In genomic region chr3:15860014-15860934, GRCh38 we compare ENCODE assay signal across 8 cellular contexts.
DNase-seq lines count a peak whose midpoint lies in the region; ATAC-seq and TF ChIP-seq lines count a peak whose summit lies in the region.

No MANE protein-coding gene starts in this region.

- H3K4me1 ChIP-seq in liver (ENCODE audit: control insufficient read depth in 4 of 4, insufficient read depth in 4 of 4, low read length in 3 of 4) = peaks cover 6 to 26% (median 11%) of the 10 kb centered on the region in 4 donors

- DNase-seq in activated CD8-positive, alpha-beta memory T cell treated with anti-CD3 and anti-CD28 coated beads for 24 hours = peak; percentile 81
- no peak for DNase-seq in activated CD8-positive, alpha-beta memory T cell treated with anti-CD3 and anti-CD28 coated beads, Interleukin-2, amount 50 U/mL, for 4 hours
- peak; percentile 66 for DNase-seq in HEK293T (ENCODE audit: extremely low spot score)
- peak; percentile 57 for DNase-seq in M059J (ENCODE audit: low read depth)
- no peak for DNase-seq in T-helper 17 cell
- DNase-seq in dedifferentiated amniotic fluid mesenchymal stem cell (ENCODE audit: extremely low spot score) = peak; percentile 42
- peak; percentile 13 for DNase-seq in stimulated activated CD4-positive, alpha-beta T cell treated with anti-CD3 and anti-CD28 coated beads, Interleukin-4, amount 100 ng/mL, for 24 hours

- TF ChIP-seq CTCF in liver (IDR thresholded peaks at IDR 0.05; ENCODE audit: low read depth, low read length, missing input control) = no peak

- WGBS in liver = 2% methylated on average over 55 of the region's 55 CpGs

- peaks cover 23% of the 10 kb centered on the region for H3K4me1 Mint-ChIP-seq in T-helper 17 cell

- peaks cover 4% of the 10 kb centered on the region for H3K36me3 Mint-ChIP-seq in T-helper 17 cell (ENCODE audit: low read depth)

- H3K4me3 Mint-ChIP-seq in T-helper 17 cell = peak overlapping the region; percentile 98

- peak overlapping the region in 1 of 2 donors; percentile 60 for H3K9ac ChIP-seq in liver (ENCODE audit: low read depth in 1 of 2, low read length in 2 of 2)

- CTCF ChIA-PET in HEK293T (lab: Yijun Ruan, JAX) = no interaction called here

- ATAC-seq in T-helper 17 cell = peak; percentile 59

- no peaks in the 10 kb centered on the region for H3K36me3 ChIP-seq in liver (ENCODE audit: control insufficient read depth in 4 of 4, insufficient read depth in 3 of 4, low read depth in 1 of 4, low read length in 3 of 4)

- TF ChIP-seq RAD21 in liver (IDR thresholded peaks at IDR 0.05) = no peak

- H3K9me3 ChIP-seq in T-helper 17 cell (ENCODE audit: control insufficient read depth, low read length, poor library complexity, severe bottlenecking) (no peaks in the 10 kb centered on the region), liver (ENCODE audit: control insufficient read depth in 4 of 4, low read length in 3 of 4) (no peaks in the 10 kb centered on the region)

- peak overlapping the region; percentile 90 to 92 for H3K27ac ChIP-seq in liver (ENCODE audit: low read depth in 1 of 2, low read length in 2 of 2)

- H3K4me3 ChIP-seq in liver (ENCODE audit: low read depth in 1 of 3, low read length in 3 of 3) = peak overlapping the region; percentile 80 to 98 (median 90)

- no peaks in the 10 kb centered on the region for H3K27me3 ChIP-seq in liver (ENCODE audit: control insufficient read depth in 4 of 4, insufficient read depth in 4 of 4, low read length in 3 of 4)

- peak overlapping the region; percentile 79 for H3K27ac Mint-ChIP-seq in T-helper 17 cell

- no peaks in the 10 kb centered on the region for H3K27me3 Mint-ChIP-seq in T-helper 17 cell

- POLR2A ChIA-PET in HEK293T (lab: Yijun Ruan, JAX) = interaction anchor here (0.6 kb wide), 1 partner anchor 156 kb away, joined by 3 read pairs; no protein-coding TSS in a partner anchor

TF ChIP-seq in HEK293T, 16 proteins besides CTCF, POLR2A, EP300 and RAD21:
- TF ChIP-seq FOXM1 (IDR thresholded peaks at IDR 0.05; ENCODE audit: borderline replicate concordance) (peak; percentile 19; the same call in 1 of the 2 replicates), CTBP1 (IDR thresholded peaks at IDR 0.05; ENCODE audit: borderline replicate concordance) (no peak), SP1 (IDR thresholded peaks at IDR 0.05) (no peak), ARNT (IDR thresholded peaks at IDR 0.05) (no peak), HDGF (IDR thresholded peaks at IDR 0.05; ENCODE audit: borderline replicate concordance) (no peak), ZNF384 (IDR thresholded peaks at IDR 0.05) (no peak), NFRKB (IDR thresholded peaks at IDR 0.05) (no peak), TARDBP (IDR thresholded peaks at IDR 0.05) (no peak), SUZ12 (IDR thresholded peaks at IDR 0.05) (no peak), BHLHE40 (IDR thresholded peaks at IDR 0.05; ENCODE audit: borderline replicate concordance) (no peak), LEF1 (IDR thresholded peaks at IDR 0.05; ENCODE audit: borderline replicate concordance) (no peak), L3MBTL2 (conservative IDR thresholded peaks at IDR 0.05) (peak; percentile 99), FOXA1 (IDR thresholded peaks at IDR 0.05) (no peak), PKNOX1 (IDR thresholded peaks at IDR 0.05) (no peak), ELF4 (IDR thresholded peaks at IDR 0.05) (no peak), FOXK2 (IDR thresholded peaks at IDR 0.05) (no peak)

TF ChIP-seq in liver, 16 proteins besides CTCF, POLR2A, EP300 and RAD21:
- TF ChIP-seq ZBTB33 (IDR thresholded peaks at IDR 0.05) (no peak), FOXA1 (IDR thresholded peaks at IDR 0.05) (no peak), HNF4A (conservative IDR thresholded peaks at IDR 0.05) (no peak), SP1 (IDR thresholded peaks at IDR 0.05) (no peak), EGR1 (IDR thresholded peaks at IDR 0.05; ENCODE audit: low read depth in 2 of 2) (no peak), GABPA (IDR thresholded peaks at IDR 0.05 in 1 of 2, conservative IDR thresholded peaks at IDR 0.05 in 1 of 2) (no peak), RXRA (IDR thresholded peaks at IDR 0.05) (no peak), JUND (IDR thresholded peaks at IDR 0.05) (no peak)
- TF ChIP-seq, protein P1, sequence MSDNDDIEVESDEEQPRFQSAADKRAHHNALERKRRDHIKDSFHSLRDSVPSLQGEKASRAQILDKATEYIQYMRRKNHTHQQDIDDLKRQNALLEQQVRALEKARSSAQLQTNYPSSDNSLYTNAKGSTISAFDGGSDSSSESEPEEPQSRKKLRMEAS (IDR thresholded peaks at IDR 0.05) = no peak
- TF ChIP-seq, protein P2, sequence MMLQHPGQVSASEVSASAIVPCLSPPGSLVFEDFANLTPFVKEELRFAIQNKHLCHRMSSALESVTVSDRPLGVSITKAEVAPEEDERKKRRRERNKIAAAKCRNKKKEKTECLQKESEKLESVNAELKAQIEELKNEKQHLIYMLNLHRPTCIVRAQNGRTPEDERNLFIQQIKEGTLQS (IDR thresholded peaks at IDR 0.05) = no peak

Comparison
In these comparisons a context has a peak if more than half of its experiments do, and no peak if none do; other contexts are left out.
1. DNase-seq: peak in activated CD8-positive, alpha-beta memory T cell treated with anti-CD3 and anti-CD28 coated beads for 24 hours (single experiment), HEK293T (single experiment), M059J (single experiment), dedifferentiated amniotic fluid mesenchymal stem cell (single experiment) and stimulated activated CD4-positive, alpha-beta T cell treated with anti-CD3 and anti-CD28 coated beads, Interleukin-4, amount 100 ng/mL, for 24 hours (single experiment); none in activated CD8-positive, alpha-beta memory T cell treated with anti-CD3 and anti-CD28 coated beads, Interleukin-2, amount 50 U/mL, for 4 hours (single experiment) and T-helper 17 cell (0 of 3).